Comparison of ENCODE assay signal across 1 cellular context in genomic region chr20:39013662-39014109, GRCh38.
TF ChIP-seq lines count a peak whose summit lies in the region.

No MANE protein-coding gene starts in this region.

TF ChIP-seq in HepG2, 621 proteins besides CTCF, POLR2A, EP300 and RAD21 (continued from another document and continues in another):
- no peak for TF ChIP-seq MIER3 (CRISPR knock-in tag; IDR thresholded peaks at IDR 0.05; ENCODE audit: borderline replicate concordance)
- TF ChIP-seq ZNF331 (CRISPR knock-in tag; IDR thresholded peaks at IDR 0.05), result no peak
- TF ChIP-seq E2F5 (CRISPR knock-in tag; conservative IDR thresholded peaks at IDR 0.05), result no peak
- TF ChIP-seq ZNF644 (CRISPR knock-in tag; IDR thresholded peaks at IDR 0.05; ENCODE audit: low read depth), result peak; percentile 65; the same call in 1 of the 2 replicates
- TF ChIP-seq NCOA1 (CRISPR knock-in tag; IDR thresholded peaks at IDR 0.05), result no peak
- TF ChIP-seq MEIS1 (CRISPR knock-in tag; IDR thresholded peaks at IDR 0.05; ENCODE audit: borderline replicate concordance), result no peak
- no peak for TF ChIP-seq ATF3 (CRISPR knock-in tag; IDR thresholded peaks at IDR 0.05)
- TF ChIP-seq POGK (CRISPR knock-in tag; conservative IDR thresholded peaks at IDR 0.05), result no peak
- TF ChIP-seq ZSCAN21 (CRISPR knock-in tag; IDR thresholded peaks at IDR 0.05; ENCODE audit: borderline replicate concordance), result no peak
- TF ChIP-seq ZNF788 (CRISPR knock-in tag; IDR thresholded peaks at IDR 0.05; ENCODE audit: borderline replicate concordance), result no peak
- TF ChIP-seq ZNF564 (CRISPR knock-in tag; IDR thresholded peaks at IDR 0.05), result no peak
- TF ChIP-seq CHD2 (IDR thresholded peaks at IDR 0.05; ENCODE audit: low read depth, low read length), result no peak
- TF ChIP-seq NR2C2 (CRISPR knock-in tag; IDR thresholded peaks at IDR 0.05; ENCODE audit: borderline replicate concordance), result peak; percentile 68
- TF ChIP-seq YEATS4 (CRISPR knock-in tag; IDR thresholded peaks at IDR 0.05; ENCODE audit: borderline replicate concordance), result no peak; the same call in 1 of the 2 replicates
- TF ChIP-seq ZNF18 (CRISPR knock-in tag; IDR thresholded peaks at IDR 0.05; ENCODE audit: insufficient replicate concordance), result no peak
- TF ChIP-seq FOXK2 (IDR thresholded peaks at IDR 0.05), result no peak
- TF ChIP-seq HBP1 (CRISPR knock-in tag; IDR thresholded peaks at IDR 0.05; ENCODE audit: low read depth), result no peak
- TF ChIP-seq ZNF619 (CRISPR knock-in tag; IDR thresholded peaks at IDR 0.05), result no peak
- no peak for TF ChIP-seq ELK4 (CRISPR knock-in tag; IDR thresholded peaks at IDR 0.05; ENCODE audit: borderline replicate concordance)
- TF ChIP-seq TERF1 (CRISPR knock-in tag; IDR thresholded peaks at IDR 0.05), result no peak
- no peak; the same call in 1 of the 2 replicates for TF ChIP-seq ATF2 (CRISPR knock-in tag; IDR thresholded peaks at IDR 0.05)
- 0 out of 2 replicates have a peak, but pooled peaks have one; percentile 32 for TF ChIP-seq ZNF749 (CRISPR knock-in tag; IDR thresholded peaks at IDR 0.05; ENCODE audit: borderline replicate concordance)
- TF ChIP-seq AHR (CRISPR knock-in tag; IDR thresholded peaks at IDR 0.05), result no peak
- no peak for TF ChIP-seq PHB2 (IDR thresholded peaks at IDR 0.05; ENCODE audit: partially characterized antibody)
- TF ChIP-seq PHF20 (CRISPR knock-in tag; IDR thresholded peaks at IDR 0.05), result no peak
- no peak for TF ChIP-seq NFE2L2 (IDR thresholded peaks at IDR 0.05; ENCODE audit: low read length)
- no peak for TF ChIP-seq HNRNPUL1 (IDR thresholded peaks at IDR 0.05; ENCODE audit: low read depth, low read length)
- no peak for TF ChIP-seq FLYWCH1 (CRISPR knock-in tag; IDR thresholded peaks at IDR 0.05)
- TF ChIP-seq MED13 (CRISPR knock-in tag; IDR thresholded peaks at IDR 0.05), result no peak
- peak; percentile 82; the same call in 1 of the 2 replicates for TF ChIP-seq ZSCAN25 (CRISPR knock-in tag; IDR thresholded peaks at IDR 0.05)
- TF ChIP-seq KDM5B (CRISPR knock-in tag; IDR thresholded peaks at IDR 0.05; ENCODE audit: borderline replicate concordance), result no peak
- TF ChIP-seq REPIN1 (CRISPR knock-in tag; IDR thresholded peaks at IDR 0.05; ENCODE audit: borderline replicate concordance, low read depth), result no peak
- TF ChIP-seq PBX3 (CRISPR knock-in tag; IDR thresholded peaks at IDR 0.05; ENCODE audit: borderline replicate concordance), result no peak
- TF ChIP-seq ARID5B (CRISPR knock-in tag; IDR thresholded peaks at IDR 0.05), result peak; percentile 60
- no peak for TF ChIP-seq HMGA1 (CRISPR knock-in tag; conservative IDR thresholded peaks at IDR 0.05)
- no peak for TF ChIP-seq RBAK (CRISPR knock-in tag; IDR thresholded peaks at IDR 0.05)
- TF ChIP-seq ZBTB43 (CRISPR knock-in tag; conservative IDR thresholded peaks at IDR 0.05), result 0 out of 2 replicates have a peak, but pooled peaks have one; percentile 36
- no peak for TF ChIP-seq ARID2 (CRISPR knock-in tag; IDR thresholded peaks at IDR 0.05; ENCODE audit: borderline replicate concordance)
- peak; percentile 30; the same call in 1 of the 2 replicates for TF ChIP-seq ZGPAT (CRISPR knock-in tag; IDR thresholded peaks at IDR 0.05)
